Comparison of ENCODE assay signal across 9 cellular contexts in genomic region chr6:112827793-112828192, GRCh38.
A peak's percentile ranks its signal among the peaks of the same experiment; 100 is the strongest.
DNase-seq lines count a peak whose midpoint lies in the region; FAIRE-seq and TF ChIP-seq lines count a peak whose summit lies in the region.
"Had no signal": no experiment of that assay in that cellular context is flagged by ENCODE, and none has a peak within 500 bp of the region (broad histone marks: within the 10 kb centered on the region; RNA-seq: fewer than 3 reads in every experiment).

No MANE protein-coding gene starts in this region.

- FAIRE-seq in GM12892 (lab: Jason Lieb, UNC) = peak; percentile 88

- WGBS in GM23248 (ENCODE audit: low coverage in 1 of 2, low lambda C conversion rate in 2 of 2, missing lambda C conversion rate in 2 of 2), 2 experiments = 49 to 54% methylated on average over 2 of the region's 2 CpGs

- H3K36me3 ChIP-seq in GM23248 (ENCODE audit: low read depth) (no peaks in the 10 kb centered on the region), iPS-18a (ENCODE audit: control insufficient read depth, low read depth, low read length) (no peaks in the 10 kb centered on the region), H7 (replicated peaks; ENCODE audit: control insufficient read depth, insufficient read depth, low read length) (no peaks in the 10 kb centered on the region)
- no peaks in the 10 kb centered on the region for H3K36me3 ChIP-seq in CD4-positive, alpha-beta memory T cell (ENCODE audit: insufficient read depth, low read length)

- TF ChIP-seq POLR2A in GM12892 (IDR thresholded peaks at IDR 0.05; ENCODE audit: low read depth, low read length) = no peak

- H3K4me1 ChIP-seq in GM23248 (ENCODE audit: insufficient read depth) = peaks cover 6% of the 10 kb centered on the region
- H3K4me1 ChIP-seq in iPS-18a (ENCODE audit: control insufficient read depth, low read depth, low read length) = peaks cover 20% of the 10 kb centered on the region
- no peaks in the 10 kb centered on the region for H3K4me1 ChIP-seq in CD4-positive, alpha-beta memory T cell (ENCODE audit: insufficient read depth, low read length)

- intact Hi-C loops in CD4-positive, alpha-beta memory T cell (cut with micrococcal nuclease) = no loop called here

- no peaks in the 10 kb centered on the region for H3K9me2 ChIP-seq in GM23248 (ENCODE audit: insufficient read depth)

- no peaks in the 10 kb centered on the region for H3K27me3 ChIP-seq in GM23248 (replicated peaks; ENCODE audit: insufficient read depth)
- no peaks in the 10 kb centered on the region for H3K27me3 ChIP-seq in iPS-18a (ENCODE audit: control insufficient read depth, insufficient read depth, low read length)
- no peaks in the 10 kb centered on the region for H3K27me3 ChIP-seq in CD4-positive, alpha-beta memory T cell (ENCODE audit: insufficient read depth, low read length)
- no peaks in the 10 kb centered on the region for H3K27me3 ChIP-seq in H7 (ENCODE audit: control insufficient read depth, insufficient read depth, low read length)

- H3K9ac ChIP-seq in GM23248 (no peak overlapping the region), iPS-18a (ENCODE audit: low read length) (no peak overlapping the region)

- H2AFZ ChIP-seq in GM23248 = peak overlapping the region; percentile 62

- no peaks in the 10 kb centered on the region for H3K79me2 ChIP-seq in GM23248 (ENCODE audit: insufficient read depth)

- no peaks in the 10 kb centered on the region for H3K27me3 Mint-ChIP-seq in CD4-positive, alpha-beta memory T cell

- H3K27ac ChIP-seq in GM23248 = no peak overlapping the region
- peak overlapping the region; percentile 47 for H3K27ac ChIP-seq in iPS-18a (ENCODE audit: low read length)
- H3K27ac ChIP-seq in CD4-positive, alpha-beta memory T cell (ENCODE audit: low read depth, low read length) = no peak overlapping the region

- H3K4me1 Mint-ChIP-seq in CD4-positive, alpha-beta memory T cell = no peaks in the 10 kb centered on the region

- H3F3A ChIP-seq in GM23248 (ENCODE audit: insufficient read depth) = no peaks in the 10 kb centered on the region

- no peaks in the 10 kb centered on the region for H4K20me1 ChIP-seq in GM23248 (ENCODE audit: insufficient read depth)

- H3K27ac Mint-ChIP-seq in CD4-positive, alpha-beta memory T cell = no peak overlapping the region

- H3K4me3 ChIP-seq in GM23248 = no peak overlapping the region
- no peak overlapping the region for H3K4me3 ChIP-seq in iPS-18a (ENCODE audit: low read length)
- no peak overlapping the region for H3K4me3 ChIP-seq in CD4-positive, alpha-beta memory T cell (ENCODE audit: low read length in 2 of 2)
- H3K4me3 ChIP-seq in H7 (ENCODE audit: insufficient read depth, low read depth, low read length) = no peak overlapping the region

- CTCF ChIA-PET in CD4-positive, alpha-beta memory T cell (lab: Charles Lee; ENCODE audit: partially characterized antibody) = no interaction called here

- DNase-seq in GM12892 (ENCODE audit: insufficient read length) = no peak
- peak; percentile 35 for DNase-seq in GM23248
- peak; percentile 11 for DNase-seq in LHCN-M2 (ENCODE audit: low read depth)
- DNase-seq in KBM-7 = no peak
- no peak for DNase-seq in CD4-positive, alpha-beta memory T cell
- DNase-seq in DMS79 (lab: John Stamatoyannopoulos, UW) = no peak
- no peak for DNase-seq in H7
- DNase-seq: NCI-H526 treated with DMSO at 0.1 percent for 48 hours had no signal

- no peak overlapping the region for H3K4me3 Mint-ChIP-seq in CD4-positive, alpha-beta memory T cell

- H3K9me3 Mint-ChIP-seq in CD4-positive, alpha-beta memory T cell = peaks cover 0 to 3% (median 2%) of the 10 kb centered on the region in 8 donors

- POLR2A ChIA-PET in CD4-positive, alpha-beta memory T cell (lab: Charles Lee; ENCODE audit: partially characterized antibody) = no interaction called here

- no peaks in the 10 kb centered on the region for H3K9me3 ChIP-seq in GM23248 (ENCODE audit: low read depth)
- H3K9me3 ChIP-seq in iPS-18a (ENCODE audit: control insufficient read depth, low read depth, low read length) = no peaks in the 10 kb centered on the region
- no peaks in the 10 kb centered on the region for H3K9me3 ChIP-seq in CD4-positive, alpha-beta memory T cell (ENCODE audit: control insufficient read depth in 1 of 2, low read length in 2 of 2)

- no peak overlapping the region for H3K4me2 ChIP-seq in GM23248 (ENCODE audit: unreplicated experiment)

- in situ Hi-C loops in GM23248 (cut with MboI) (no loop called here), KBM-7 (cut with MboI; ENCODE audit: low pct_unique_long_range_greater_than_20kb, low sequenced_read_pairs) (no loop called here)

- H3K36me3 Mint-ChIP-seq in CD4-positive, alpha-beta memory T cell = no peaks in the 10 kb centered on the region

Comparison
In these comparisons a context has a peak if more than half of its experiments do, and no peak if none do; other contexts are left out.
1. DNase-seq: peak in GM23248 (single experiment) and LHCN-M2 (single experiment); none in GM12892 (single experiment), KBM-7 (single experiment), CD4-positive, alpha-beta memory T cell (0 of 5), DMS79 (single experiment) and H7 (single experiment).